19 cellular contexts compared by ENCODE assay signal in genomic region chr1:52531473-52531872, GRCh38. TPM values are rescaled to one million over a fixed set of nuclear protein-coding genes. Genes with fewer than 3 reads are reported as not detected.
DNase-seq lines count a peak whose midpoint lies in the region; ATAC-seq and TF ChIP-seq lines count a peak whose summit lies in the region.
"Had no signal": no experiment of that assay in that cellular context is flagged by ENCODE, and none has a peak within 500 bp of the region (broad histone marks: within the 10 kb centered on the region; RNA-seq: fewer than 3 reads in every experiment).

No MANE protein-coding gene starts in this region.

- H3K9me3 ChIP-seq in DOHH2 (ENCODE audit: control insufficient read depth, insufficient read depth, low read length) = 0 out of 2 replicates have a peak, but pooled peaks cover 4% of the 10 kb centered on the region
- peaks cover 7% of the 10 kb centered on the region; the same call in 1 of the 2 replicates for H3K9me3 ChIP-seq in OCI-LY1 (ENCODE audit: low read length)

- H3K9me2 ChIP-seq in DOHH2 (replicated peaks; ENCODE audit: control insufficient read depth, low read length) (no peaks in the 10 kb centered on the region), OCI-LY1 (ENCODE audit: low read depth, low read length) (no peaks in the 10 kb centered on the region)

- no peak for ATAC-seq in central memory CD8-positive, alpha-beta T cell (replicated peaks; ENCODE audit: extremely low read depth, poor library complexity, severe bottlenecking)
- ATAC-seq: HepG2, Right ventricle myocardium inferior had no signal

- H3K27me3 ChIP-seq in DOHH2 (ENCODE audit: control insufficient read depth, low read length) (no peaks in the 10 kb centered on the region), OCI-LY1 (ENCODE audit: insufficient read depth, low read length) (no peaks in the 10 kb centered on the region)

- H3K79me2 ChIP-seq in DOHH2 (ENCODE audit: control insufficient read depth, low read length) (peaks cover 86% of the 10 kb centered on the region), OCI-LY1 (ENCODE audit: insufficient read depth, low read length) (peaks cover 48% of the 10 kb centered on the region)

- H3K4me1 Mint-ChIP-seq in central memory CD8-positive, alpha-beta T cell = peaks cover 37% of the 10 kb centered on the region
- H3K4me1 Mint-ChIP-seq in activated CD4-positive, alpha-beta memory T cell treated with anti-CD3 and anti-CD28 coated beads for 36 hours (ENCODE audit: low read depth) = peaks cover 33% of the 10 kb centered on the region

- intact Hi-C loops in activated CD4-positive, alpha-beta memory T cell treated with anti-CD3 and anti-CD28 coated beads for 36 hours (cut with micrococcal nuclease) = no loop called here

- H4K20me1 ChIP-seq in DOHH2 (ENCODE audit: control insufficient read depth, insufficient read depth, low read depth, low read length) (0 out of 2 replicates have a peak, but pooled peaks cover 2% of the 10 kb centered on the region), OCI-LY1 (ENCODE audit: insufficient read depth, low read length) (no peaks in the 10 kb centered on the region)

- H3K4me3 Mint-ChIP-seq in central memory CD8-positive, alpha-beta T cell = no peak overlapping the region
- no peak overlapping the region for H3K4me3 Mint-ChIP-seq in activated CD4-positive, alpha-beta memory T cell treated with anti-CD3 and anti-CD28 coated beads for 36 hours
- H3K4me3 Mint-ChIP-seq: HFFc6 had no signal

- H3K4me2 ChIP-seq in DOHH2 (ENCODE audit: low read length) = peak overlapping the region; percentile 55
- 0 out of 2 replicates have a peak overlapping the region, but pooled peaks have one; percentile 10 for H3K4me2 ChIP-seq in OCI-LY1 (ENCODE audit: low read length)

- no peak for TF ChIP-seq CTCF in DOHH2 (IDR thresholded peaks at IDR 0.05; ENCODE audit: low read depth, low read length, poor library complexity, severe bottlenecking)
- no peak for TF ChIP-seq CTCF in OCI-LY1 (IDR thresholded peaks at IDR 0.05; ENCODE audit: low read length)

- H3K9me3 Mint-ChIP-seq in central memory CD8-positive, alpha-beta T cell = no peaks in the 10 kb centered on the region
- H3K9me3 Mint-ChIP-seq in activated CD4-positive, alpha-beta memory T cell treated with anti-CD3 and anti-CD28 coated beads for 36 hours = peaks cover 7% of the 10 kb centered on the region

- H3K4me3 ChIP-seq in DOHH2 (ENCODE audit: low read length) (no peak overlapping the region), OCI-LY1 (ENCODE audit: low read depth, low read length, poor library complexity, severe bottlenecking) (no peak overlapping the region), urinary bladder (ENCODE audit: low read depth, low read length) (no peak overlapping the region)

- no peak overlapping the region for H3K9ac ChIP-seq in OCI-LY1 (ENCODE audit: low read length)

- peaks cover 35% of the 10 kb centered on the region for H3K4me1 ChIP-seq in DOHH2 (ENCODE audit: control insufficient read depth, low read length)
- H3K4me1 ChIP-seq in OCI-LY1 (ENCODE audit: insufficient read depth, low read length, severe bottlenecking) = peaks cover 20% of the 10 kb centered on the region
- no peaks in the 10 kb centered on the region for H3K4me1 ChIP-seq in urinary bladder (ENCODE audit: insufficient read depth)
- H3K4me1 ChIP-seq: Caco-2 had no signal

- POLR2A ChIA-PET in activated CD4-positive, alpha-beta memory T cell treated with anti-CD3 and anti-CD28 coated beads for 36 hours (lab: Charles Lee) = no interaction called here

- peak overlapping the region; percentile 52 for H3K27ac Mint-ChIP-seq in central memory CD8-positive, alpha-beta T cell (ENCODE audit: low read depth)
- no peak overlapping the region for H3K27ac Mint-ChIP-seq in activated CD4-positive, alpha-beta memory T cell treated with anti-CD3 and anti-CD28 coated beads for 36 hours
- H3K27ac Mint-ChIP-seq: HFFc6 had no signal

- H2AFZ ChIP-seq in OCI-LY1 (ENCODE audit: low read length) = no peak overlapping the region

- no peaks in the 10 kb centered on the region for H3K27me3 Mint-ChIP-seq in central memory CD8-positive, alpha-beta T cell
- no peaks in the 10 kb centered on the region for H3K27me3 Mint-ChIP-seq in activated CD4-positive, alpha-beta memory T cell treated with anti-CD3 and anti-CD28 coated beads for 36 hours

- H3F3A ChIP-seq in DOHH2 (ENCODE audit: control insufficient read depth, insufficient read depth) = peaks cover 6% of the 10 kb centered on the region; the same call in 1 of the 2 replicates
- no peaks in the 10 kb centered on the region; the same call in 1 of the 2 replicates for H3F3A ChIP-seq in OCI-LY1 (ENCODE audit: insufficient read depth, low read length)

- no peak for DNase-seq in central memory CD8-positive, alpha-beta T cell (ENCODE audit: low spot score in 2 of 2)
- DNase-seq in activated CD4-positive, alpha-beta T cell treated with anti-CD3 and anti-CD28 coated beads, Interleukin-2, amount 50 U/mL, for 4 hours = no peak
- no peak for DNase-seq in activated CD4-positive, alpha-beta memory T cell treated with anti-CD3 and anti-CD28 coated beads for 36 hours
- no peak for DNase-seq in hepatic stellate cell (ENCODE audit: low spot score)
- DNase-seq: ACHN, AML-193, Caco-2, GDM1, HFFc6, NCI-H1417 treated with DMSO at 0.1 percent for 48 hours, NCI-H187 treated with DMSO at 0.1 percent for 48 hours, NCI-H226, NCI-H526, SW 1271 had no signal

- H3K36me3 ChIP-seq in DOHH2 (ENCODE audit: control insufficient read depth, low read length) (peaks cover 11% of the 10 kb centered on the region), OCI-LY1 (ENCODE audit: insufficient read depth, low read length) (peaks cover 12% of the 10 kb centered on the region; the same call in 1 of the 2 replicates), urinary bladder (ENCODE audit: insufficient read depth) (no peaks in the 10 kb centered on the region)

- H3K36me3 Mint-ChIP-seq in central memory CD8-positive, alpha-beta T cell (ENCODE audit: insufficient read depth) = peaks cover 12% of the 10 kb centered on the region
- H3K36me3 Mint-ChIP-seq in activated CD4-positive, alpha-beta memory T cell treated with anti-CD3 and anti-CD28 coated beads for 36 hours = peaks cover 13% of the 10 kb centered on the region

- H3K27ac ChIP-seq in DOHH2 (ENCODE audit: low read depth, low read length) (no peak overlapping the region), OCI-LY1 (ENCODE audit: low read depth, low read length, poor library complexity, severe bottlenecking) (peak overlapping the region; percentile 60), urinary bladder (ENCODE audit: low read depth) (peak overlapping the region; percentile 10)

- CTCF ChIA-PET in activated CD4-positive, alpha-beta memory T cell treated with anti-CD3 and anti-CD28 coated beads for 36 hours (lab: Charles Lee) = no interaction called here

RNA-seq across cellular contexts. Expression of gene TUT4, which starts 21.4 kb away (rescaled TPM):
- 145 TPM for total RNA-seq in urinary bladder
- polyA plus RNA-seq in urinary bladder = 27.0 TPM
- 10 to 100 TPM; 54.6 to 62.1 TPM for total RNA-seq in activated CD4-positive, alpha-beta memory T cell treated with anti-CD3 and anti-CD28 coated beads for 36 hours
